ENCODE assay signal across 11 cellular contexts in the genomic region with DNA sequence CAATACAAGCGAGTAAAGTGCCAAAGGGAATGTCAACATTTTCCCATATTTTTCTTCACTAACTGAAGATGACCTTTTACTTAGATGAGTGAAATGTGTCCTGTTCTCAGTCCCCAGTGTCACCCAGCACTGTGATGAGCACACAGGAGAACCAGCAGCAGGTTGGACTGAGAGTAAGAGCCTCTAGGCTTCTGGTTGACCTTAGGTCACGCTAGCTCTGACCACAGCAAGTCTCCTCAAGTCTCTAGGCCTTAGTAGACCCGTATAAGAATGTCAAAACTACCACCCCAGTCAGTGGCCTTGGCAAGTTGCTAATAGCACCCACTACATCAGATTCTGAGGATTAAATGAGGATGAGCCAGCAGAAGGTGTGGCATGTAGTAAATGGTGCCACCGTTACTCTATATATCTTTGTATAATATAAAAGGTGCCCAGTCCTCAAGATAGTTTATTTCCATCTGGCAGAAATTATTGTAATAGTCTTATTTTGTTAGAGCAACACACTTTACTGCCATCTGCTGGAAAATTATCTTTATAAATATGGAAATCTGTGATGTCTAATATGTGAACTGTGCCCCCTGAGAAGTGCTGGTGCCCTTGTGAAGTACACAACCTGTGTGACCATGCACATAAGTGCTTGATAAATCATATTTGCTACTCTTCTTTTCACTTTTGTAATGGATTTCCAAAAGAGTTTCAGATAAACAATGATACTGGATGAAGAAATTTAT.
DNase-seq lines count a peak whose midpoint lies in the region; ATAC-seq and FAIRE-seq lines count a peak whose summit lies in the region.
"Had no signal": no experiment of that assay in that cellular context is flagged by ENCODE, and none has a peak within 500 bp of the region (broad histone marks: within the 10 kb centered on the region; RNA-seq: fewer than 3 reads in every experiment).

No MANE protein-coding gene starts in this region.

- H3K27me3 Mint-ChIP-seq in T-helper 17 cell: no peaks in the 10 kb centered on the region

- H3K36me3 Mint-ChIP-seq in T-helper 17 cell (ENCODE audit: low read depth): no peaks in the 10 kb centered on the region
- H3K36me3 Mint-ChIP-seq: mesothelial cell of epicardium had no signal

- H3K4me1 Mint-ChIP-seq in T-helper 17 cell: no peaks in the 10 kb centered on the region
- H3K4me1 Mint-ChIP-seq: endodermal cell had no signal

- H3K27ac Mint-ChIP-seq in T-helper 17 cell: no peak overlapping the region
- H3K27ac Mint-ChIP-seq: endodermal cell, mesothelial cell of epicardium had no signal

- peak; percentile 56 for ATAC-seq in T-helper 17 cell
- no peak for ATAC-seq in HG03135 (IDR thresholded peaks at IDR 0.05; ENCODE audit: unreplicated experiment)

- DNase-seq in COR-L47 (lab: John Stamatoyannopoulos, UW): peak; percentile 5
- DNase-seq in HT-29 (ENCODE audit: low spot score): peak; percentile 11
- DNase-seq in T-helper 17 cell: no peak
- no peak for DNase-seq in anterior cingulate cortex (lab: John Stamatoyannopoulos, UW)
- no peak for DNase-seq in occipital lobe (lab: John Stamatoyannopoulos, UW)
- DNase-seq: endodermal cell; stimulated activated CD4-positive, alpha-beta T cell treated with anti-CD3 and anti-CD28 coated beads, Interleukin-4, amount 100 ng/mL, for 1 hour; upper lobe of left lung had no signal

- peak; percentile 60 for FAIRE-seq in islet of Langerhans (lab: Jason Lieb, UNC)

- no peak overlapping the region for H3K4me3 Mint-ChIP-seq in T-helper 17 cell
- H3K4me3 Mint-ChIP-seq: endodermal cell, mesothelial cell of epicardium had no signal

- H3K9me3 ChIP-seq in T-helper 17 cell (ENCODE audit: control insufficient read depth, low read length, poor library complexity, severe bottlenecking): no peaks in the 10 kb centered on the region
- H3K9me3 ChIP-seq: upper lobe of left lung had no signal

Comparison
In these comparisons a context has a peak if more than half of its experiments do, and no peak if none do; other contexts are left out.
1. DNase-seq: peak in COR-L47 (single experiment) and HT-29 (single experiment); none in T-helper 17 cell (0 of 3), anterior cingulate cortex (0 of 58) and occipital lobe (single experiment).